9 cellular contexts compared by ENCODE assay signal in the genomic region with DNA sequence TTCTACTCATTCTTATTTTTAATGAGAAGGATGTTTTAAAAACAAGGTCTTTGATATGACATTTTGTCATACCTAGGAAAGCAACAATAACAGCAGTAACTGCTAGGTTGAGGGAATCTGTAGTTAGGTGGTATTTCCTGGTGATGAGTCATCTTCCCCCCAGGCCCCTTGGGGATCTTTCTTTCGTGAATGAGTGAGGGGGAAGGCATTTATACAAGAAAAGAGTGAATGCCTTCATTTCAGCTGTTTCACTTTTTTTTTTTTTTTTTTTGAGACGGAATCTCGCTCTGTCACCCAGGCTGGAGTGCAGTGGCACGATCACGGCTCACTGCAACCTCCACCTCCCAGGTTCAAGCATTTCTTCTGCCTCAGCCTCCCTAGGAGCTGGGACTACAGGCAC.
DNase-seq lines count a peak whose midpoint lies in the region; TF ChIP-seq lines count a peak whose summit lies in the region.
"Had no signal": no experiment of that assay in that cellular context is flagged by ENCODE, and none has a peak within 500 bp of the region (broad histone marks: within the 10 kb centered on the region; RNA-seq: fewer than 3 reads in every experiment).

No MANE protein-coding gene starts in this region.

- H3K4me3 ChIP-seq in NT2/D1 (ENCODE audit: insufficient read length, low read depth) (no peak overlapping the region), endodermal cell (ENCODE audit: low read length) (no peak overlapping the region), osteoblast (ENCODE audit: insufficient read depth, low read length) (peak overlapping the region; percentile 21), tibial artery (no peak overlapping the region)

- peaks cover 7% of the 10 kb centered on the region for H3K36me3 ChIP-seq in NT2/D1 (ENCODE audit: insufficient read depth, insufficient read length, low read length)
- H3K36me3 ChIP-seq in endodermal cell (ENCODE audit: control insufficient read depth, insufficient read depth, low read length): no peaks in the 10 kb centered on the region
- H3K36me3 ChIP-seq in osteoblast (ENCODE audit: insufficient read depth, low read length): peaks cover 14% of the 10 kb centered on the region
- no peaks in the 10 kb centered on the region for H3K36me3 ChIP-seq in tibial artery

- H3K4me1 ChIP-seq in NT2/D1 (ENCODE audit: insufficient read depth, insufficient read length) (peaks cover 11% of the 10 kb centered on the region), endodermal cell (ENCODE audit: control insufficient read depth, insufficient read depth, low read length) (no peaks in the 10 kb centered on the region), osteoblast (ENCODE audit: insufficient read depth, low read length) (peaks cover 60% of the 10 kb centered on the region), tibial artery (peaks cover 0 to 86% (median 42%) of the 10 kb centered on the region in 4 donors)

- H3K27ac ChIP-seq in endodermal cell (ENCODE audit: low read depth, low read length): no peak overlapping the region
- peak overlapping the region; percentile 92 for H3K27ac ChIP-seq in osteoblast (ENCODE audit: low read depth, low read length)
- H3K27ac ChIP-seq in tibial artery: peak overlapping the region in 1 of 2 donors; percentile 35

- WGBS in endodermal cell (ENCODE audit: insufficient coverage in 1 of 2, insufficient read length in 1 of 2), 2 experiments: 74% methylated on average over 5 of the region's 5 CpGs; no CpG with 5 or more reads in 1 of the 2 experiments

- DNase-seq in GM13977 (ENCODE audit: low spot score) (peak; percentile 19), NT2/D1 (ENCODE audit: low read depth, low spot score) (peak; percentile 74), endodermal cell (peak; percentile 67), osteoblast (ENCODE audit: insufficient read length, low spot score, missing footprints) (peak; percentile 48), GDM1 (lab: John Stamatoyannopoulos, UW) (no peak), GM10266 (ENCODE audit: extremely low spot score) (no peak), tibial artery (no peak), NCI-H1092 (lab: John Stamatoyannopoulos, UW) (no peak)
- DNase-seq: activated effector memory CD4-positive, alpha-beta T cell treated with anti-CD3 and anti-CD28 coated beads, Interleukin-2, amount 50 U/mL, for 16 hours had no signal

- in situ Hi-C loops in GM13977 (cut with MboI; ENCODE audit: low pct_unique_long_range_greater_than_20kb, low sequenced_read_pairs, unreplicated experiment): no loop called here

- peak overlapping the region; percentile 56 for H3K4me2 ChIP-seq in osteoblast (ENCODE audit: insufficient read depth, low read length)

- no peaks in the 10 kb centered on the region for H3K36me3 Mint-ChIP-seq in endodermal cell (ENCODE audit: low read depth)

- H3K27me3 ChIP-seq in NT2/D1 (ENCODE audit: insufficient read depth, insufficient read length): no peaks in the 10 kb centered on the region
- no peaks in the 10 kb centered on the region for H3K27me3 ChIP-seq in endodermal cell (ENCODE audit: control insufficient read depth, insufficient read depth, low read length, poor library complexity, severe bottlenecking)
- no peaks in the 10 kb centered on the region for H3K27me3 ChIP-seq in osteoblast (ENCODE audit: insufficient read depth, low read length)
- no peaks in the 10 kb centered on the region for H3K27me3 ChIP-seq in tibial artery

- peaks cover 98% of the 10 kb centered on the region for H3K79me2 ChIP-seq in osteoblast (ENCODE audit: insufficient read depth, low read length)

- H3K9me3 ChIP-seq in NT2/D1 (ENCODE audit: insufficient read depth, low read length) (no peaks in the 10 kb centered on the region), endodermal cell (ENCODE audit: control insufficient read depth, low read length) (no peaks in the 10 kb centered on the region), osteoblast (ENCODE audit: low read depth, low read length) (no peaks in the 10 kb centered on the region), tibial artery (no peaks in the 10 kb centered on the region)

- no peaks in the 10 kb centered on the region for H3K27me3 Mint-ChIP-seq in endodermal cell (ENCODE audit: insufficient read depth)

- intact Hi-C loops in tibial artery (cut with DNase I; ENCODE audit: low total_unique reads): no loop called here

- peaks cover 61% of the 10 kb centered on the region for H4K20me1 ChIP-seq in osteoblast (ENCODE audit: insufficient read depth, low read length)

- TF ChIP-seq CTCF in GM13977 (IDR thresholded peaks at IDR 0.05; ENCODE audit: extremely low read depth, insufficient read depth, missing control alignments): no peak
- no peak for TF ChIP-seq CTCF in endodermal cell (conservative IDR thresholded peaks at IDR 0.05)
- TF ChIP-seq CTCF in osteoblast (IDR thresholded peaks at IDR 0.05; ENCODE audit: extremely low read depth, low read depth, low read length): no peak
- TF ChIP-seq CTCF in GM10266 (IDR thresholded peaks at IDR 0.05; ENCODE audit: control insufficient read depth, insufficient read depth, low read depth, missing control alignments): no peak
- TF ChIP-seq CTCF in tibial artery (IDR thresholded peaks at IDR 0.05): no peak

- H3K4me1 Mint-ChIP-seq in endodermal cell: peaks cover 41% of the 10 kb centered on the region

- H3K9ac ChIP-seq in NT2/D1 (ENCODE audit: insufficient read length, low read depth): no peak overlapping the region
- no peak overlapping the region for H3K9ac ChIP-seq in endodermal cell (ENCODE audit: extremely low read depth, low read length, poor library complexity, severe bottlenecking)

- H3K9me3 Mint-ChIP-seq in endodermal cell: no peaks in the 10 kb centered on the region

- H3K4me3 Mint-ChIP-seq in endodermal cell: no peak overlapping the region

- no peak overlapping the region for H2AFZ ChIP-seq in osteoblast (ENCODE audit: low read length)

- H3K27ac Mint-ChIP-seq in endodermal cell: peak overlapping the region; percentile 92

Comparison
In these comparisons a context has a peak if more than half of its experiments do, and no peak if none do; other contexts are left out.
1. DNase-seq: peak in GM13977 (single experiment), NT2/D1 (single experiment), endodermal cell (single experiment) and osteoblast (single experiment); none in GDM1 (single experiment), GM10266 (single experiment), tibial artery (0 of 2) and NCI-H1092 (single experiment).